In genomic region chr12:117590999-117591398, GRCh38 we compare ENCODE assay signal across 14 cellular contexts.
"Had no signal": no experiment of that assay in that cellular context is flagged by ENCODE, and none has a peak within 500 bp of the region (broad histone marks: within the 10 kb centered on the region; RNA-seq: fewer than 3 reads in every experiment).

No MANE protein-coding gene starts in this region.

- H3K27me3 ChIP-seq: testis, upper lobe of left lung had no signal

- H3K4me1 ChIP-seq: sigmoid colon, stomach, testis had no signal

- DNase-seq: activated CD4-positive, alpha-beta memory T cell treated with anti-CD3 and anti-CD28 coated beads, Interleukin-2, amount 10 ng/mL, durations not matched to agents 7 days and 5 days; activated effector memory CD4-positive, alpha-beta T cell treated with anti-CD3 and anti-CD28 coated beads, Interleukin-2, amount 50 U/mL, for 16 hours; activated T-cell treated with anti-CD3 and anti-CD28 coated beads, Interleukin-2, amount 50 U/mL, for 4 hours; caudate nucleus; foreskin melanocyte; head of caudate nucleus; immature natural killer cell; sigmoid colon; stimulated activated CD4-positive, alpha-beta T cell treated with anti-CD3 and anti-CD28 coated beads, Interleukin-1b, Interleukin-23, amount 100 ng/mL, for 48 hours; stomach; testis; upper lobe of left lung had no signal

- FAIRE-seq: colon had no signal

- H3K9me3 ChIP-seq: testis had no signal

- H3K27ac ChIP-seq: sigmoid colon, stomach, testis, upper lobe of left lung, VCaP had no signal

- H3K36me3 ChIP-seq: sigmoid colon, stomach, upper lobe of left lung had no signal

- H3K4me3 ChIP-seq: sigmoid colon, stomach, testis, upper lobe of left lung had no signal
